Comparison of ENCODE assay signal across 18 cellular contexts in the genomic region with DNA sequence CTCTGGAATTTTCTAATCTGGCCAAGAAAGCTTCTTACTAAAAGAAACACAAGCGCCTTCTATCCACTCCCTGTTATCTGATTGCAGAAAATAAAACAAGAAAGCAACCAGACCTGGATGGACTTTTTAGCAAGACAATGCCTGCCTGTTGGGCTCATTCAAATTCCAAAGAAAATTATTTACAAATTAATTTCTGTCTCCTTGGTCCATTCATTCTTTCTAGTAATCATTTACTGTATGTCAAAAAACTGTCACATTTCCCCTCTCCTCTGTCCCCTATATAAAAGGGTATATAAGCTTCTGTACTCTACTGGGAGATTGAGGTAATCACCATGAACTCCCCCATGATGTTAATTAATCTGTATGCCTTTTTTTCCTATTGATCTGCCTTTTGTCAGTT.
DNase-seq lines count a peak whose midpoint lies in the region; ATAC-seq and TF ChIP-seq lines count a peak whose summit lies in the region.
"Had no signal": no experiment of that assay in that cellular context is flagged by ENCODE, and none has a peak within 500 bp of the region (broad histone marks: within the 10 kb centered on the region; RNA-seq: fewer than 3 reads in every experiment).

No MANE protein-coding gene starts in this region.

- H3K27me3 Mint-ChIP-seq in endodermal cell (ENCODE audit: insufficient read depth): no peaks in the 10 kb centered on the region
- H3K27me3 Mint-ChIP-seq: CD4-positive, alpha-beta T cell had no signal

- H3K4me3 ChIP-seq in HUES6 (ENCODE audit: low read depth, low read length) (no peak overlapping the region), endodermal cell (ENCODE audit: low read length) (no peak overlapping the region), aorta (ENCODE audit: low read length in 2 of 2) (no peak overlapping the region)
- H3K4me3 ChIP-seq: A549 had no signal

- ATAC-seq in aorta (ENCODE audit: low FRiP score): no peak
- ATAC-seq: A549, HCT116 had no signal

- TF ChIP-seq CTCF in endodermal cell (conservative IDR thresholded peaks at IDR 0.05): no peak

- H3K9me3 Mint-ChIP-seq in endodermal cell: peaks cover 9% of the 10 kb centered on the region

- H3K36me3 Mint-ChIP-seq in endodermal cell (ENCODE audit: low read depth): no peaks in the 10 kb centered on the region

- peaks cover 13% of the 10 kb centered on the region for H3K4me1 Mint-ChIP-seq in endodermal cell

- H3K27ac Mint-ChIP-seq in endodermal cell: peak overlapping the region; percentile 15
- H3K27ac Mint-ChIP-seq: CD4-positive, alpha-beta T cell; HFFc6 had no signal

- H3K36me3 ChIP-seq in HUES6 (ENCODE audit: control insufficient read depth, insufficient read depth, low read length): no peaks in the 10 kb centered on the region
- H3K36me3 ChIP-seq in endodermal cell (ENCODE audit: control insufficient read depth, insufficient read depth, low read length): no peaks in the 10 kb centered on the region
- H3K36me3 ChIP-seq in aorta (ENCODE audit: control insufficient read depth in 1 of 2, insufficient read depth in 2 of 2, low read length in 1 of 2): no peaks in the 10 kb centered on the region

- intact Hi-C loops in aorta (cut with DNase I): no loop called here

- no peak overlapping the region for H3K4me3 Mint-ChIP-seq in endodermal cell
- H3K4me3 Mint-ChIP-seq: CD4-positive, alpha-beta T cell; HFFc6 had no signal

- peaks cover 6% of the 10 kb centered on the region; the same call in 1 of the 2 replicates for H3K9me3 ChIP-seq in HUES6 (ENCODE audit: control insufficient read depth, insufficient read depth, low read depth, low read length)
- peaks cover 3% of the 10 kb centered on the region for H3K9me3 ChIP-seq in endodermal cell (ENCODE audit: control insufficient read depth, low read length)
- peaks cover 5% of the 10 kb centered on the region for H3K9me3 ChIP-seq in aorta (ENCODE audit: control insufficient read depth, low read length)
- H3K9me3 ChIP-seq: A549, Caco-2 had no signal

- H3K27me3 ChIP-seq in HUES6 (ENCODE audit: control insufficient read depth, insufficient read depth, low read length) (no peaks in the 10 kb centered on the region), endodermal cell (ENCODE audit: control insufficient read depth, insufficient read depth, low read length, poor library complexity, severe bottlenecking) (no peaks in the 10 kb centered on the region), aorta (ENCODE audit: control insufficient read depth in 1 of 2, insufficient read depth in 2 of 2, low read length in 1 of 2) (no peaks in the 10 kb centered on the region)

- no peak overlapping the region for H3K9ac ChIP-seq in HUES6 (ENCODE audit: low read length)
- no peak overlapping the region for H3K9ac ChIP-seq in endodermal cell (ENCODE audit: extremely low read depth, low read length, poor library complexity, severe bottlenecking)

- peak overlapping the region; percentile 39; the same call in 1 of the 2 replicates for H3K27ac ChIP-seq in HUES6 (ENCODE audit: low read depth, low read length)
- no peak overlapping the region for H3K27ac ChIP-seq in endodermal cell (ENCODE audit: low read depth, low read length)
- no peak overlapping the region for H3K27ac ChIP-seq in aorta (ENCODE audit: low read depth in 1 of 2, low read length in 2 of 2)
- H3K27ac ChIP-seq: 22Rv1, A549, C4-2B, HL-60 had no signal

- DNase-seq in NCI-H526 (lab: John Stamatoyannopoulos, UW): peak; percentile 13 to 15
- DNase-seq in NCI-H526 treated with DMSO at 0.1 percent for 48 hours (lab: John Stamatoyannopoulos, UW): no peak
- DNase-seq in endodermal cell: no peak
- no peak for DNase-seq in RKO (ENCODE audit: low spot score)
- no peak for DNase-seq in aorta
- no peak for DNase-seq in activated CD8-positive, alpha-beta memory T cell treated with anti-CD3 and anti-CD28 coated beads, Interleukin-2, amount 50 U/mL, for 48 hours
- DNase-seq: AML-193; Caco-2; CD4-positive, alpha-beta T cell; GDM1; GOT3; HFFc6 had no signal

- WGBS in endodermal cell (ENCODE audit: insufficient coverage in 1 of 2, insufficient read length in 1 of 2), 2 experiments: 68 to 75% methylated on average over 1 of the region's 1 CpG
- 24 to 48% methylated on average over 1 of the region's 1 CpG for WGBS in aorta, 2 donors

- H3K4me1 ChIP-seq in HUES6 (ENCODE audit: control insufficient read depth, insufficient read depth, low read length) (peaks cover 23% of the 10 kb centered on the region), endodermal cell (ENCODE audit: control insufficient read depth, insufficient read depth, low read length) (no peaks in the 10 kb centered on the region), aorta (ENCODE audit: control insufficient read depth in 1 of 2, insufficient read depth in 2 of 2, low read length in 2 of 2) (no peaks in the 10 kb centered on the region)
- H3K4me1 ChIP-seq: A549, Caco-2 had no signal

Comparison
In these comparisons a context has a peak if more than half of its experiments do, and no peak if none do; other contexts are left out.
1. DNase-seq: peak in NCI-H526 (2 of 2); none in NCI-H526 treated with DMSO at 0.1 percent for 48 hours (single experiment), endodermal cell (single experiment), RKO (single experiment), aorta (0 of 2) and activated CD8-positive, alpha-beta memory T cell treated with anti-CD3 and anti-CD28 coated beads, Interleukin-2, amount 50 U/mL, for 48 hours (single experiment).